15 cellular contexts compared by ENCODE assay signal in the genomic region with DNA sequence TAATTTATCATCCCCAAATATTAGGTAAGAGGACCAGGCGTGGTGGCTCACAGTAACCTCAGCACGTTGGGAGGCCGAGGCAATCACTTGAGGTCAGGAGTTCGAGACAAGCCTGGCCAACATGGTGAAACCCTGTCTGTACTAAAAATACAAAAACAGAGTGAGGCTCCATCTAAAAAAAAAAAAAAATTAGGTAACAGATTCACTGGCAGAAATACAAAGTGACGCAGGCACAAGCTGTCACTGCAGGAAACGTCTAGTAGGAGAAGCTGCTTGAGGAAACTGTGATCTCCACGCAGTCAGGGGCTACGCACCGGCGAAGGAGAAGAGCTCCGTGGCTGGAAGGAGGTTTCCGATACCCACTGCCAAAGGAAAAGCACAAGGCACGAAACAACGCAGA. TPM values are rescaled to one million over a fixed set of nuclear protein-coding genes. Genes with fewer than 3 reads are reported as not detected.
DNase-seq lines count a peak whose midpoint lies in the region; ATAC-seq and TF ChIP-seq lines count a peak whose summit lies in the region.
"Had no signal": no experiment of that assay in that cellular context is flagged by ENCODE, and none has a peak within 500 bp of the region (broad histone marks: within the 10 kb centered on the region; RNA-seq: fewer than 3 reads in every experiment).

No MANE protein-coding gene starts in this region.

- H3K4me1 ChIP-seq in left lung, result peaks cover 4 to 55% of the 10 kb centered on the region in 2 donors
- H3K4me1 ChIP-seq: ascending aorta had no signal

- H3K9me3 ChIP-seq in left lung, result peaks cover 0 to 4% of the 10 kb centered on the region in 2 donors

- peak; percentile 29 for ATAC-seq in left lung
- ATAC-seq in GM18498 (IDR thresholded peaks at IDR 0.05; ENCODE audit: unreplicated experiment), result no peak
- ATAC-seq in HG03139 (IDR thresholded peaks at IDR 0.05; ENCODE audit: unreplicated experiment), result no peak
- ATAC-seq: naive thymus-derived CD8-positive, alpha-beta T cell; stimulated activated memory B cell treated with anti-CD40 and anti-IgM and Interleukin-4, amounts not matched to agents 10 μg/mL and 1 μg/mL and 100 μg/mL, for 72 hours; T-helper 17 cell had no signal

- no peaks in the 10 kb centered on the region for H3K27me3 ChIP-seq in left lung
- H3K27me3 ChIP-seq: ascending aorta had no signal

- H3K4me3 ChIP-seq in left lung, result no peak overlapping the region
- H3K4me3 ChIP-seq: ascending aorta had no signal

- TF ChIP-seq CTCF in left lung (IDR thresholded peaks at IDR 0.05), result no peak

- H3K27ac ChIP-seq in left lung, result no peak overlapping the region
- H3K27ac ChIP-seq: ascending aorta had no signal

- intact Hi-C loops in left lung (cut with DNase I), result no loop called here

- DNase-seq in NCI-H1694 (lab: John Stamatoyannopoulos, UW), result peak; percentile 74
- peak; percentile 56 to 62 for DNase-seq in cerebellar nuclear complex (lab: John Stamatoyannopoulos, UW)
- no peak for DNase-seq in left lung
- peak; percentile 63 for DNase-seq in superior temporal gyrus (ENCODE audit: extremely low spot score)
- DNase-seq in NCI-H1092 (lab: John Stamatoyannopoulos, UW), result no peak
- DNase-seq: activated CD8-positive, alpha-beta memory T cell treated with anti-CD3 and anti-CD28 coated beads, Interleukin-2, amount 50 U/mL, for 4 hours; DMS 273 treated with DMSO at 0.1 percent for 48 hours; naive thymus-derived CD8-positive, alpha-beta T cell; NCI-H1417 treated with DMSO at 0.1 percent for 48 hours; NK-92 treated with Interleukin-12 subunit alpha and Interleukin-12 subunit beta, amount 100 ng/mL, for 24 hours; T-helper 17 cell had no signal

- no peaks in the 10 kb centered on the region for H3K36me3 ChIP-seq in left lung
- H3K36me3 ChIP-seq: ascending aorta had no signal

RNA-seq across cellular contexts. Expression of a gene that starts 50.1 kb away (rescaled TPM):
- 1 to 10 TPM in 1 of 2 donors, under 1 TPM in 1; 0.13 to 1.3 TPM for total RNA-seq in left lung
- total RNA-seq: ascending aorta had no signal

Comparison
In these comparisons a context has a peak if more than half of its experiments do, and no peak if none do; other contexts are left out.
1. DNase-seq: peak in NCI-H1694 (single experiment), cerebellar nuclear complex (2 of 2) and superior temporal gyrus (single experiment); none in left lung (0 of 2) and NCI-H1092 (single experiment).